In the genomic region with DNA sequence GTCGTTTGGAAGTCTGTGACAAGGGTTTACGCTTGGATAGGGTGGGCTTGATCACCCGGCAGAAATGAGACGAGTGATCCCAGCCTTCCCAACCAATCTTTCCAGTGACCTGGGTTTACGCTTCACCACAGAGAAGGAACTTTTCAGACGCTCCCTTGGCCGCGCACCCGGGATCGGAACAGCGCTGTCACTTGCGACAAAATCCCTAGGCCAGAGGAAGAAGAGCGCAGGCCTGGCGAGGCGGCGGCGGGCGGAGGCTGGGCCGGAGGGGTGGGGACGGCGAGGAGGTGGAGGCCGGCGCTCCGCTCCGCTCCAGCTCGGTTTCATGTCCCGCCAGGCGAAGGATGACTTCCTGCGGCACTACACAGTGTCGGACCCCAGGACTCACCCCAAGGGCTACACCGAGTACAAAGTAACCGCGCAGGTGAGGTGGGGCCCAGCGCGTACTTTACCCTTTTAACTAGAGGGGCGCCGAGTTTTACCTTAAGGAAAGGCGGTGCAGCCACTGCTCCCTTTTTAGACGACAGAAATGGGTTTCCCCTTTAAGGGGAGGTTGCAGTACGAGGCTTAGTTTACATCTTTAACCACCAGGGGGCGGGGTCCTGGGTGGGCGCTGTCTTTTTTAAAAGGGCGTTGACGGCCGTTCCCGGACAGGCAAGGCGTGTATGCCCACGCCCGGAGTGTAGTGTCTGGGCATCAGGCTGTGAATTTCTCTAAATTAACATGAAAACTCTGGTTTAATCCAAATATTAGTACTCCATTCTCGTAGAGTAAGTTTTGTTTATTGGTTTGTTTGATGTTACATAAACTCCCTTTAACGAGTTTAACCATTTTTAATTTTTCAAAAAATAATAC, we compare ENCODE assay signal across 8 cellular contexts. TPM values are rescaled to one million over a fixed set of nuclear protein-coding genes. Genes with fewer than 3 reads are reported as not detected.
DNase-seq lines count a peak whose midpoint lies in the region; ATAC-seq and FAIRE-seq lines count a peak whose summit lies in the region.

Gene SNX15 (plus strand): TSS at position 227 of the 855 bp plus-strand sequence. CDS start 99 bp downstream, at position 326.

- no peaks in the 10 kb centered on the region for H3K9me3 ChIP-seq in endocrine pancreas (ENCODE audit: control insufficient read depth, low read length)

- peak; percentile 92 for DNase-seq in Caki2 (ENCODE audit: low read depth)
- DNase-seq in HTR-8/SVneo (ENCODE audit: insufficient read length, low spot score), result peak; percentile 89
- DNase-seq in NOMO-1 treated with DMSO at 0.1 percent for 48 hours (lab: John Stamatoyannopoulos, UW; ENCODE audit: unreplicated experiment), result peak; percentile 96
- DNase-seq in activated CD8-positive, alpha-beta memory T cell treated with anti-CD3 and anti-CD28 coated beads for 48 hours (ENCODE audit: low read depth in 2 of 3, low spot score in 2 of 3), result peak; percentile 73 to 85 (median 73)
- peak; percentile 97 for DNase-seq in mesenteric fat pad (ENCODE audit: low spot score)
- peak; percentile 60 for DNase-seq in stimulated activated CD8-positive, alpha-beta memory T cell treated with anti-CD3 and anti-CD28 coated beads, Interleukin-15, amount 100 ng/mL, for 24 hours (ENCODE audit: low read depth)

- in situ Hi-C loops in Caki2 (cut with HindIII; ENCODE audit: low pct_unique_long_range_greater_than_20kb, low sequenced_read_pairs), result no loop called here

- no peaks in the 10 kb centered on the region for H3K36me3 ChIP-seq in endocrine pancreas (ENCODE audit: control insufficient read depth, insufficient read depth, low read length)

- no peak for FAIRE-seq in HTR-8/SVneo (lab: Jason Lieb, UNC)

- H3K27me3 ChIP-seq in endocrine pancreas (ENCODE audit: control insufficient read depth, insufficient read depth, low read length), result no peaks in the 10 kb centered on the region

- H3K4me1 ChIP-seq in endocrine pancreas (ENCODE audit: control insufficient read depth, insufficient read depth, low read length), result peaks cover 5% of the 10 kb centered on the region

- peak within 1 kb of the TSS; percentile 90 for H3K4me3 ChIP-seq in endocrine pancreas (ENCODE audit: control insufficient read depth, insufficient read depth, low read length)

- peak; percentile 69 for ATAC-seq in GM21367 (IDR thresholded peaks at IDR 0.05; ENCODE audit: unreplicated experiment)

- H3K9ac ChIP-seq in endocrine pancreas (ENCODE audit: control insufficient read depth, insufficient read depth, low read length), result peak within 1 kb of the TSS; percentile 74

RNA-seq across cellular contexts. Expression of gene SNX15, which starts in this region (rescaled TPM):
- 14.2 and 16.8 TPM in 2 replicates for total RNA-seq in Caki2 (2014; rRNA removed; shearing (Covaris generic); ENCODE audit: low replicate concordance)
- 27.6 TPM for total RNA-seq in mesenteric fat pad

Comparison
In these comparisons a context has a peak if more than half of its experiments do, and no peak if none do; other contexts are left out.
1. Peak in every context shown above with its lines: DNase-seq, ATAC-seq and H3K4me3 ChIP-seq.